ENCODE assay signal across 25 cellular contexts in the genomic region with DNA sequence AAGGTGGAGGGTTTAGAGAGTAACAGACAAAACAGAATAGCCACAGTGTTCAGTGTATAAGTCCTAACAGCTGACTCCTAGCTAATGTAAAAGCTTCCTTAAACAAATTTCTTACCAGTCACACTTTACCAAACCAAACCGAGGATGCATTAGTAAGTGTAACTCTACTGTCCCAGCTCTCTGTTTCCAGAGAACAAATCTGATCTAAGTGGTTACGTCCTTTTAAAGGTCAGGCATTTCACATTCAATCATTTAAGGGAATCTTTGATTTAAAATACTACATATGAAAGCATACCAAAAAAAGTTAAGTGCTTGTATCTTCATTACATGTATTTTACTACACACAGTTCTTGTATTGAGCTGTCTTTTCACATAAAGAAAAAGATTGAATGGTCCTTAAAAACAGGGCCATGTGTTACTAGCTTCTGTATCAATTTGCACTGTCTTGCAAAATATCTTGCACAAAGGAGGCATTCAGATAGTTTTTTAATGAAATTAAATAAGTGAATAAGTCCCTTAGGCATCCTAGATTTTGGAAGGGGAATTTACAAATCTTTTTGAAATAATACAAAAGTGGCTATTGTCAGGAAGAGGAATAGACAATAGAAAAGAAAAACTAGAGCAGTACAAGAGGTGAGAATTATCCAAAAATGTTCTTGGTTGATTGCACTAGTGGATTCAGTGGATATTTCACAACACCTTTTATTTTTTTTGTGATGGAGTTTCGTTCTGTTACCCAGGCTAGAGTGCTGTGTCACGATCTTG. TPM values are rescaled to one million over a fixed set of nuclear protein-coding genes. Genes with fewer than 3 reads are reported as not detected.
DNase-seq lines count a peak whose midpoint lies in the region; ATAC-seq and TF ChIP-seq lines count a peak whose summit lies in the region.
"Had no signal": no experiment of that assay in that cellular context is flagged by ENCODE, and none has a peak within 500 bp of the region (broad histone marks: within the 10 kb centered on the region; RNA-seq: fewer than 3 reads in every experiment).

No MANE protein-coding gene starts in this region.

- no peak overlapping the region for H3K9ac ChIP-seq in neural progenitor cell
- H3K9ac ChIP-seq: KMS-11, parathyroid adenoma had no signal

- H3K9me3 Mint-ChIP-seq in GM23338 (no peaks in the 10 kb centered on the region), neural progenitor cell (no peaks in the 10 kb centered on the region)
- no peaks in the 10 kb centered on the region for H3K9me3 Mint-ChIP-seq in activated T-cell treated with anti-CD3 and anti-CD28 coated beads, Interleukin-2, amount 50 U/mL, for 4 hours
- H3K9me3 Mint-ChIP-seq: activated naive CD4-positive, alpha-beta T cell treated with anti-CD3 and anti-CD28 coated beads, Interleukin-2, amount 50 U/mL, for 24 hours; CD8-positive, alpha-beta T cell; naive thymus-derived CD8-positive, alpha-beta T cell had no signal

- no peaks in the 10 kb centered on the region for H3K9me3 ChIP-seq in neural progenitor cell (ENCODE audit: low read depth)
- H3K9me3 ChIP-seq: esophagus muscularis mucosa, thoracic aorta had no signal

- H3K4me1 Mint-ChIP-seq in GM23338 (peaks cover 17% of the 10 kb centered on the region), neural progenitor cell (peaks cover 24% of the 10 kb centered on the region)
- peaks cover 4% of the 10 kb centered on the region for H3K4me1 Mint-ChIP-seq in activated T-cell treated with anti-CD3 and anti-CD28 coated beads, Interleukin-2, amount 50 U/mL, for 4 hours (ENCODE audit: low read depth)

- H3K4me1 ChIP-seq in GM23338 (ENCODE audit: insufficient read depth) (peaks cover 17% of the 10 kb centered on the region), neural progenitor cell (peaks cover 22% of the 10 kb centered on the region)
- H3K4me1 ChIP-seq: parathyroid adenoma had no signal

- H3K27ac Mint-ChIP-seq in GM23338 (peak overlapping the region; percentile 46; the same call in 1 of the 2 replicates), neural progenitor cell (peak overlapping the region; percentile 92)
- H3K27ac Mint-ChIP-seq: activated naive CD4-positive, alpha-beta T cell treated with anti-CD3 and anti-CD28 coated beads, Interleukin-2, amount 50 U/mL, for 24 hours; CD8-positive, alpha-beta T cell had no signal

- no peaks in the 10 kb centered on the region for H3K9me2 ChIP-seq in GM23338 (ENCODE audit: insufficient read depth)

- H3F3A ChIP-seq in GM23338 (replicated peaks; ENCODE audit: low read depth) (no peaks in the 10 kb centered on the region), neural progenitor cell (ENCODE audit: low read depth) (peaks cover 20% of the 10 kb centered on the region)

- H3K4me3 Mint-ChIP-seq in GM23338 (no peak overlapping the region), neural progenitor cell (no peak overlapping the region)
- no peak overlapping the region for H3K4me3 Mint-ChIP-seq in activated T-cell treated with anti-CD3 and anti-CD28 coated beads, Interleukin-2, amount 50 U/mL, for 4 hours
- H3K4me3 Mint-ChIP-seq: activated naive CD4-positive, alpha-beta T cell treated with anti-CD3 and anti-CD28 coated beads, Interleukin-2, amount 50 U/mL, for 24 hours; CD8-positive, alpha-beta T cell; naive thymus-derived CD8-positive, alpha-beta T cell had no signal

- no peak for ATAC-seq in GM23338
- ATAC-seq in activated T-cell treated with anti-CD3 and anti-CD28 coated beads, Interleukin-2, amount 50 U/mL, for 4 hours: no peak
- ATAC-seq: CD8-positive, alpha-beta T cell; HCT116; naive thymus-derived CD8-positive, alpha-beta T cell had no signal

- H4K20me1 ChIP-seq in GM23338 (replicated peaks; ENCODE audit: insufficient read depth) (no peaks in the 10 kb centered on the region), neural progenitor cell (ENCODE audit: low read depth) (no peaks in the 10 kb centered on the region)

- in situ Hi-C loops in SK-MEL-5 (cut with HindIII; ENCODE audit: low pct_unique_long_range_greater_than_20kb, low sequenced_read_pairs): no loop called here

- H3K27ac ChIP-seq in GM23338 (ENCODE audit: low read depth) (peak overlapping the region; percentile 8; the same call in 1 of the 2 replicates), neural progenitor cell (peak overlapping the region; percentile 75)
- H3K27ac ChIP-seq: esophagus muscularis mucosa, KMS-11, parathyroid adenoma, thoracic aorta had no signal

- no peaks in the 10 kb centered on the region for H3K79me2 ChIP-seq in GM23338 (replicated peaks; ENCODE audit: insufficient read depth)
- no peaks in the 10 kb centered on the region for H3K79me2 ChIP-seq in neural progenitor cell (ENCODE audit: low read depth)
- H3K79me2 ChIP-seq: parathyroid adenoma had no signal

- POLR2A ChIA-PET in GM10248 (lab: Yijun Ruan, JAX): no interaction called here

- H3K36me3 ChIP-seq in GM23338 (ENCODE audit: insufficient read depth): no peaks in the 10 kb centered on the region
- no peaks in the 10 kb centered on the region for H3K36me3 ChIP-seq in neural progenitor cell
- H3K36me3 ChIP-seq: esophagus muscularis mucosa, thoracic aorta had no signal

- CTCF ChIA-PET in GM10248 (lab: Yijun Ruan, JAX): interaction anchor here (1.0 to 1.5 kb wide), 3 partner anchors 12 to 250 kb away, joined by 3 to 4 read pairs (median 3); no protein-coding TSS in a partner anchor

- no peak for TF ChIP-seq CTCF in GM23338 (conservative IDR thresholded peaks at IDR 0.05; ENCODE audit: low read depth in 2 of 2)
- no peak for TF ChIP-seq CTCF in neural progenitor cell (IDR thresholded peaks at IDR 0.05)
- TF ChIP-seq CTCF in GM10248 (IDR thresholded peaks at IDR 0.05; ENCODE audit: control extremely low read depth, extremely low read depth, low read depth, missing control alignments): no peak

- H3K27me3 ChIP-seq in GM23338 (ENCODE audit: insufficient read depth) (no peaks in the 10 kb centered on the region), neural progenitor cell (no peaks in the 10 kb centered on the region)
- H3K27me3 ChIP-seq: esophagus muscularis mucosa had no signal

- H3K4me3 ChIP-seq in GM23338 (no peak overlapping the region), neural progenitor cell (no peak overlapping the region)
- H3K4me3 ChIP-seq: esophagus muscularis mucosa, thoracic aorta had no signal

- peaks cover 2% of the 10 kb centered on the region for H3K27me3 Mint-ChIP-seq in GM23338 (ENCODE audit: insufficient read depth, low read depth, poor library complexity)
- no peaks in the 10 kb centered on the region for H3K27me3 Mint-ChIP-seq in neural progenitor cell (ENCODE audit: insufficient read depth, low read depth)
- no peaks in the 10 kb centered on the region for H3K27me3 Mint-ChIP-seq in activated T-cell treated with anti-CD3 and anti-CD28 coated beads, Interleukin-2, amount 50 U/mL, for 4 hours (ENCODE audit: low read depth)
- H3K27me3 Mint-ChIP-seq: activated naive CD4-positive, alpha-beta T cell treated with anti-CD3 and anti-CD28 coated beads, Interleukin-2, amount 50 U/mL, for 24 hours; naive thymus-derived CD8-positive, alpha-beta T cell had no signal

- H3K4me2 ChIP-seq in GM23338: no peak overlapping the region
- peak overlapping the region; percentile 46 for H3K4me2 ChIP-seq in neural progenitor cell
- H3K4me2 ChIP-seq: KMS-11 had no signal

- no peak overlapping the region for H2AFZ ChIP-seq in GM23338
- H2AFZ ChIP-seq in neural progenitor cell (replicated peaks): peak overlapping the region; percentile 78
- H2AFZ ChIP-seq: parathyroid adenoma had no signal

- DNase-seq in GM23338 (ENCODE audit: low spot score) (no peak), SK-MEL-5 (ENCODE audit: low read depth, low spot score) (peak; percentile 67), fibroblast of gingiva (ENCODE audit: low read depth) (peak; percentile 47), neural progenitor cell (ENCODE audit: low spot score) (no peak), GM10248 (ENCODE audit: extremely low spot score) (no peak)
- DNase-seq in stimulated activated CD4-positive, alpha-beta T cell treated with anti-CD3 and anti-CD28 coated beads, Interleukin-4, amount 100 ng/mL, for 1 hour: no peak
- DNase-seq in activated T-cell treated with anti-CD3 and anti-CD28 coated beads, Interleukin-2, amount 50 U/mL, for 4 hours: no peak
- DNase-seq: activated CD4-positive, CD25-positive, alpha-beta regulatory T cell treated with anti-CD3 and anti-CD28 coated beads, Interleukin-2, amount 50 U/mL, for 72 hours; activated CD8-positive, alpha-beta memory T cell treated with anti-CD3 and anti-CD28 coated beads for 24 hours; activated T-cell treated with anti-CD3 and anti-CD28 coated beads, Interleukin-2, amount 50 U/mL, for 48 hours; AML-193; CD8-positive, alpha-beta T cell; DMS53; effector CD8-positive, alpha-beta T cell; GF-D8; naive thymus-derived CD8-positive, alpha-beta T cell; NCI-H187; NCI-H748 treated with DMSO at 0.1 percent for 48 hours; SW 1271 had no signal

- H3K36me3 Mint-ChIP-seq in GM23338 (ENCODE audit: low read depth) (peaks cover 9% of the 10 kb centered on the region; the same call in 2 of the 3 replicates), neural progenitor cell (peaks cover 2% of the 10 kb centered on the region)
- H3K36me3 Mint-ChIP-seq in activated T-cell treated with anti-CD3 and anti-CD28 coated beads, Interleukin-2, amount 50 U/mL, for 4 hours (ENCODE audit: insufficient read depth): peaks cover 2% of the 10 kb centered on the region

TF ChIP-seq in GM23338, 12 proteins besides CTCF, POLR2A, EP300 and RAD21 (continues in another document):
- TF ChIP-seq ZNF114 (CRISPR knock-in tag; IDR thresholded peaks at IDR 0.05): no peak
- no peak for TF ChIP-seq POLR2AphosphoS5 (IDR thresholded peaks at IDR 0.05; ENCODE audit: low read depth)
- TF ChIP-seq STAT1 (IDR thresholded peaks at IDR 0.05; ENCODE audit: unreplicated experiment): no peak
- TF ChIP-seq ETS1 (IDR thresholded peaks at IDR 0.05): no peak

RNA-seq across cellular contexts. Expression of gene SPOCK2, which starts 58.4 kb away (rescaled TPM):
- total RNA-seq in GM23338 (2014; rRNA removed; shearing (Covaris generic)): 2.6 and 3.6 TPM in 2 replicates
- polyA plus RNA-seq in GM23338 (2016; fragmentation: Nextera tagmentation; extraction: Ambion mirVana): 1.2 and 1.3 TPM in 2 replicates
- total RNA-seq in SK-MEL-5 (2014; rRNA removed; shearing (Covaris generic)): 0.05 and 0.24 TPM in 2 replicates
- 0.04 and 0.25 TPM in 2 replicates for polyA plus RNA-seq in SK-MEL-5 (2015; cell fraction: cytosol; rRNA removed)
- polyA plus RNA-seq in SK-MEL-5 (2015; cell fraction: nucleus; rRNA removed): 1.8 and 4.3 TPM in 2 replicates
- total RNA-seq in neural progenitor cell (ENCODE audit: low replicate concordance): 1.9 and 3.2 TPM in 2 replicates
- total RNA-seq in activated T-cell treated with anti-CD3 and anti-CD28 coated beads, Interleukin-2, amount 50 U/mL, for 4 hours: 10 to 100 TPM; 74.7 to 85.7 (median 83.2) TPM

Comparison
In these comparisons a context has a peak if more than half of its experiments do, and no peak if none do; other contexts are left out.
1. DNase-seq: peak in SK-MEL-5 (single experiment) and fibroblast of gingiva (single experiment); none in GM23338 (single experiment), neural progenitor cell (single experiment), stimulated activated CD4-positive, alpha-beta T cell treated with anti-CD3 and anti-CD28 coated beads, Interleukin-4, amount 100 ng/mL, for 1 hour (single experiment), GM10248 (single experiment) and activated T-cell treated with anti-CD3 and anti-CD28 coated beads, Interleukin-2, amount 50 U/mL, for 4 hours (single experiment).
2. RNA of gene SPOCK2, which starts 58.4 kb away (total RNA-seq): 74.7 to 85.7 TPM in activated T-cell treated with anti-CD3 and anti-CD28 coated beads, Interleukin-2, amount 50 U/mL, for 4 hours; 2.6 to 3.6 TPM in GM23338, 1.9 to 3.2 TPM in neural progenitor cell and 0.05 to 0.24 TPM in SK-MEL-5; every median in the first group is over 10 times any median in the second.